In genomic region chr13:99955747-99956472, GRCh38 we compare ENCODE assay signal across 10 cellular contexts. TPM values are rescaled to one million over a fixed set of nuclear protein-coding genes. Genes with fewer than 3 reads are reported as not detected.
DNase-seq lines count a peak whose midpoint lies in the region; ATAC-seq, FAIRE-seq and TF ChIP-seq lines count a peak whose summit lies in the region.
"Had no signal": no experiment of that assay in that cellular context is flagged by ENCODE, and none has a peak within 500 bp of the region (broad histone marks: within the 10 kb centered on the region; RNA-seq: fewer than 3 reads in every experiment).

No MANE protein-coding gene starts in this region.

- peak; percentile 31 for ATAC-seq in left lung
- ATAC-seq in GM21576 (IDR thresholded peaks at IDR 0.05; ENCODE audit: unreplicated experiment) = no peak

- peak overlapping the region; percentile 88 for H2AFZ ChIP-seq in astrocyte (ENCODE audit: low read depth, low read length)

- peak overlapping the region; percentile 26 for H3K4me3 Mint-ChIP-seq in activated naive CD4-positive, alpha-beta T cell treated with anti-CD3 and anti-CD28 coated beads for 36 hours
- no peak overlapping the region for H3K4me3 Mint-ChIP-seq in astrocyte (ENCODE audit: unreplicated experiment)

- H3K4me2 ChIP-seq in astrocyte (ENCODE audit: low read length) = peak overlapping the region; percentile 85

- H3K36me3 ChIP-seq in astrocyte (ENCODE audit: insufficient read depth, low read length) (no peaks in the 10 kb centered on the region), left lung (no peaks in the 10 kb centered on the region), stomach smooth muscle (ENCODE audit: control insufficient read depth in 2 of 2, insufficient read depth in 2 of 2, low read length in 2 of 2) (no peaks in the 10 kb centered on the region)
- H3K36me3 ChIP-seq: ovary had no signal

- peaks cover 23% of the 10 kb centered on the region for H3K4me1 Mint-ChIP-seq in activated naive CD4-positive, alpha-beta T cell treated with anti-CD3 and anti-CD28 coated beads for 36 hours (ENCODE audit: low read depth)
- peaks cover 4% of the 10 kb centered on the region for H3K4me1 Mint-ChIP-seq in astrocyte (ENCODE audit: low read depth, unreplicated experiment)

- intact Hi-C loops in activated naive CD4-positive, alpha-beta T cell treated with anti-CD3 and anti-CD28 coated beads for 36 hours (cut with micrococcal nuclease) = loop anchor here (2.0 kb wide), 1 partner anchor 25 kb away; the partner anchor contains the start of gene ZIC2
- intact Hi-C loops in left lung (cut with DNase I) = no loop called here

- CTCF ChIA-PET in activated naive CD4-positive, alpha-beta T cell treated with anti-CD3 and anti-CD28 coated beads for 36 hours (lab: Charles Lee) = no interaction called here

- FAIRE-seq in astrocyte (lab: Jason Lieb, UNC) = no peak
- FAIRE-seq: bronchial epithelial cell had no signal

- TF ChIP-seq CTCF in astrocyte (IDR thresholded peaks at IDR 0.05; ENCODE audit: insufficient read depth, low read depth, low read length) = no peak
- TF ChIP-seq CTCF in left lung (IDR thresholded peaks at IDR 0.05) = no peak

- H3K27me3 ChIP-seq in astrocyte (ENCODE audit: insufficient read depth, low read length) = peaks cover 69% of the 10 kb centered on the region
- peaks cover 72 to 95% of the 10 kb centered on the region in 2 donors for H3K27me3 ChIP-seq in left lung
- H3K27me3 ChIP-seq in stomach smooth muscle (ENCODE audit: control insufficient read depth in 1 of 2, insufficient read depth in 2 of 2, low read length in 2 of 2) = peaks cover 63 to 69% of the 10 kb centered on the region in 2 donors

- H3K9me3 ChIP-seq in astrocyte (ENCODE audit: insufficient read depth, low read depth, low read length) (no peaks in the 10 kb centered on the region), left lung (no peaks in the 10 kb centered on the region), stomach smooth muscle (ENCODE audit: control insufficient read depth in 2 of 2, low read length in 2 of 2) (no peaks in the 10 kb centered on the region)
- H3K9me3 ChIP-seq: ovary had no signal

- H3K9ac ChIP-seq in astrocyte (ENCODE audit: low read length) (peak overlapping the region; percentile 16), stomach smooth muscle (ENCODE audit: low read length in 2 of 2) (no peak overlapping the region)

- H4K20me1 ChIP-seq in astrocyte (ENCODE audit: insufficient read depth, low read length) = no peaks in the 10 kb centered on the region

- DNase-seq in activated naive CD4-positive, alpha-beta T cell treated with anti-CD3 and anti-CD28 coated beads for 36 hours = no peak
- DNase-seq in activated naive CD4-positive, alpha-beta T cell treated with Interleukin-2 at 50 U/mL for 16 hours = no peak
- DNase-seq in astrocyte (ENCODE audit: low read depth) (peak; percentile 23), left lung (peak in 1 of 2 donors; percentile 75), MV-4-11 (lab: John Stamatoyannopoulos, UW) (no peak), NOMO-1 (lab: John Stamatoyannopoulos, UW; ENCODE audit: unreplicated experiment in 2 of 2) (no peak)

- H3K4me1 ChIP-seq in astrocyte (ENCODE audit: insufficient read depth, low read length) = peaks cover 11% of the 10 kb centered on the region
- H3K4me1 ChIP-seq in left lung = peaks cover 16 to 25% of the 10 kb centered on the region in 2 donors
- H3K4me1 ChIP-seq in stomach smooth muscle (ENCODE audit: control insufficient read depth, insufficient read depth, low read length) = peaks cover 34% of the 10 kb centered on the region

- no peak overlapping the region for H3K27ac Mint-ChIP-seq in activated naive CD4-positive, alpha-beta T cell treated with anti-CD3 and anti-CD28 coated beads for 36 hours
- no peak overlapping the region for H3K27ac Mint-ChIP-seq in astrocyte (ENCODE audit: unreplicated experiment)

- no peaks in the 10 kb centered on the region for H3K79me2 ChIP-seq in astrocyte (ENCODE audit: insufficient read depth, low read length)

- no peaks in the 10 kb centered on the region for H3K9me3 Mint-ChIP-seq in activated naive CD4-positive, alpha-beta T cell treated with anti-CD3 and anti-CD28 coated beads for 36 hours
- H3K9me3 Mint-ChIP-seq in astrocyte (ENCODE audit: unreplicated experiment) = peaks cover 7% of the 10 kb centered on the region

- no peaks in the 10 kb centered on the region for H3K36me3 Mint-ChIP-seq in activated naive CD4-positive, alpha-beta T cell treated with anti-CD3 and anti-CD28 coated beads for 36 hours (ENCODE audit: low read depth)
- peaks cover 2% of the 10 kb centered on the region for H3K36me3 Mint-ChIP-seq in astrocyte (ENCODE audit: low read depth, unreplicated experiment)

- H3K27me3 Mint-ChIP-seq in activated naive CD4-positive, alpha-beta T cell treated with anti-CD3 and anti-CD28 coated beads for 36 hours (ENCODE audit: low read depth) = peaks cover 70% of the 10 kb centered on the region
- peaks cover 88% of the 10 kb centered on the region for H3K27me3 Mint-ChIP-seq in astrocyte (ENCODE audit: low read depth, unreplicated experiment)

- H3K4me3 ChIP-seq in astrocyte (ENCODE audit: insufficient read depth, low read depth, low read length) = peak overlapping the region; percentile 41
- peak overlapping the region; percentile 1 to 19 for H3K4me3 ChIP-seq in left lung
- peak overlapping the region; percentile 3 to 61 for H3K4me3 ChIP-seq in stomach smooth muscle (ENCODE audit: low read length in 2 of 2)
- H3K4me3 ChIP-seq: ovary had no signal

- H3K27ac ChIP-seq in astrocyte (ENCODE audit: low read depth, low read length) (no peak overlapping the region), left lung (no peak overlapping the region), stomach smooth muscle (ENCODE audit: low read length) (no peak overlapping the region)
- H3K27ac ChIP-seq: ovary had no signal

RNA-seq across cellular contexts. Expression of gene ZIC5, which starts 15.7 kb away (rescaled TPM):
- not detected for total RNA-seq in activated naive CD4-positive, alpha-beta T cell treated with anti-CD3 and anti-CD28 coated beads for 36 hours
- total RNA-seq in astrocyte (0.17 and 0.27 TPM in 2 replicates), left lung (not detected)
- total RNA-seq: bronchial epithelial cell had no signal

RNA-seq across cellular contexts. Expression of gene ZIC2, which starts 25.7 kb away (rescaled TPM):
- not detected for total RNA-seq in activated naive CD4-positive, alpha-beta T cell treated with anti-CD3 and anti-CD28 coated beads for 36 hours
- total RNA-seq in astrocyte (0.60 and 1.8 TPM in 2 replicates), left lung (not detected)
- total RNA-seq: bronchial epithelial cell had no signal
